Comparison of ENCODE assay signal across 9 cellular contexts in genomic region chr12:13197526-13198141, GRCh38. TPM values are rescaled to one million over a fixed set of nuclear protein-coding genes. Genes with fewer than 3 reads are reported as not detected.
DNase-seq lines count a peak whose midpoint lies in the region; ATAC-seq and TF ChIP-seq lines count a peak whose summit lies in the region.
"Had no signal": no experiment of that assay in that cellular context is flagged by ENCODE, and none has a peak within 500 bp of the region (broad histone marks: within the 10 kb centered on the region; RNA-seq: fewer than 3 reads in every experiment).

No MANE protein-coding gene starts in this region.

- CTCF ChIA-PET in AG04449 (lab: Yijun Ruan, JAX): interaction anchor here (0.6 to 5.6 kb wide), 3 partner anchors 10 to 284 kb away, joined by 3 to 56 read pairs (median 4); no protein-coding TSS in a partner anchor
- CTCF ChIA-PET in naive thymus-derived CD4-positive, alpha-beta T cell (lab: Charles Lee): no interaction called here

- no peak for ATAC-seq in naive thymus-derived CD4-positive, alpha-beta T cell
- ATAC-seq in GM18502 (IDR thresholded peaks at IDR 0.05; ENCODE audit: poor library complexity, unreplicated experiment): no peak
- ATAC-seq: esophagus mucosa had no signal

- H3K9me3 ChIP-seq in naive thymus-derived CD4-positive, alpha-beta T cell (ENCODE audit: control insufficient read depth in 2 of 3, low read length in 3 of 3): no peaks in the 10 kb centered on the region

- H3K4me3 ChIP-seq in AG04449 (ENCODE audit: low read depth, low read length) (peak overlapping the region; percentile 89), dorsolateral prefrontal cortex (peak overlapping the region in 55 of 59 donors; percentile 7 to 67 (median 47))
- H3K4me3 ChIP-seq in naive thymus-derived CD4-positive, alpha-beta T cell (ENCODE audit: low read length): no peak overlapping the region

- POLR2A ChIA-PET in AG04449 (lab: Yijun Ruan, JAX): interaction anchor here (1.0 to 1.9 kb wide), 4 partner anchors 14 to 99 kb away, joined by 3 to 9 read pairs (median 5); no protein-coding TSS in a partner anchor
- POLR2A ChIA-PET in naive thymus-derived CD4-positive, alpha-beta T cell (lab: Charles Lee): interaction anchor here (0.6 kb wide), 1 partner anchor 840 kb away, joined by 3 read pairs; no protein-coding TSS in a partner anchor

- no peaks in the 10 kb centered on the region for H3K36me3 Mint-ChIP-seq in naive thymus-derived CD4-positive, alpha-beta T cell

- TF ChIP-seq CTCF in AG04449 (IDR thresholded peaks at IDR 0.05; ENCODE audit: insufficient read depth, low read length, missing control alignments) (no peak), dorsolateral prefrontal cortex (IDR thresholded peaks at IDR 0.05 in 54 of 56, conservative IDR thresholded peaks at IDR 0.05 in 2 of 56; ENCODE audit: low read depth in 1 of 56, partially characterized antibody in 56 of 56) (no peak)

- peaks cover 0 to 1% (median 0%) of the 10 kb centered on the region in 11 donors for H3K9me3 Mint-ChIP-seq in naive thymus-derived CD4-positive, alpha-beta T cell

- no peaks in the 10 kb centered on the region for H3K27me3 ChIP-seq in dorsolateral prefrontal cortex
- H3K27me3 ChIP-seq in naive thymus-derived CD4-positive, alpha-beta T cell (ENCODE audit: control insufficient read depth in 2 of 2, insufficient read depth in 2 of 2, low read length in 2 of 2): no peaks in the 10 kb centered on the region

- peaks cover 19 to 38% (median 22%) of the 10 kb centered on the region in 7 donors for H3K4me1 Mint-ChIP-seq in naive thymus-derived CD4-positive, alpha-beta T cell

- peak overlapping the region in 7 of 10 donors; percentile 69 to 91 (median 85) for H3K4me3 Mint-ChIP-seq in naive thymus-derived CD4-positive, alpha-beta T cell

- H3K27ac ChIP-seq in dorsolateral prefrontal cortex: peak overlapping the region in 12 of 59 donors; percentile 9 to 91 (median 87)
- no peak overlapping the region for H3K27ac ChIP-seq in naive thymus-derived CD4-positive, alpha-beta T cell (ENCODE audit: low read depth, low read length)

- peaks cover 8 to 11% of the 10 kb centered on the region in 2 donors for H3K4me1 ChIP-seq in naive thymus-derived CD4-positive, alpha-beta T cell (ENCODE audit: control insufficient read depth in 2 of 2, insufficient read depth in 2 of 2, low read length in 2 of 2)

- intact Hi-C loops in dorsolateral prefrontal cortex (cut with DNase I): no loop called here
- intact Hi-C loops in naive thymus-derived CD4-positive, alpha-beta T cell (cut with micrococcal nuclease): no loop called here

- H3K27ac Mint-ChIP-seq in naive thymus-derived CD4-positive, alpha-beta T cell: peak overlapping the region in 3 of 9 donors; percentile 47 to 83 (median 50)

- H3K36me3 ChIP-seq in naive thymus-derived CD4-positive, alpha-beta T cell (ENCODE audit: control insufficient read depth in 2 of 3, insufficient read depth in 3 of 3, low read length in 3 of 3): no peaks in the 10 kb centered on the region

- H3K27me3 Mint-ChIP-seq in naive thymus-derived CD4-positive, alpha-beta T cell: peaks cover 0 to 36% (median 4%) of the 10 kb centered on the region in 5 donors

- no peak for DNase-seq in AG04449 (ENCODE audit: low read depth, low spot score)
- DNase-seq in LHCN-M2 (ENCODE audit: low read depth): peak; percentile 72
- DNase-seq in dorsolateral prefrontal cortex: no peak
- no peak for DNase-seq in naive thymus-derived CD4-positive, alpha-beta T cell
- DNase-seq in SIG-M5 (lab: John Stamatoyannopoulos, UW): no peak
- no peak for DNase-seq in NCI-H2171 (lab: John Stamatoyannopoulos, UW)
- DNase-seq in foreskin melanocyte: no peak

RNA-seq across cellular contexts. Expression of gene EMP1, which starts 1.1 kb away (rescaled TPM):
- total RNA-seq in LHCN-M2 (2014; rRNA removed): 590 and 679 TPM in 2 replicates
- polyA plus RNA-seq in LHCN-M2 (2012): 194 TPM
- total RNA-seq in dorsolateral prefrontal cortex: 100 to 1,000 TPM in 8 of 120 experiments, 10 to 100 TPM in 109, 1 to 10 TPM in 3; 6.7 to 201 (median 32.3) TPM
- total RNA-seq in naive thymus-derived CD4-positive, alpha-beta T cell: 10 to 100 TPM in 2 of 5 experiments, 1 to 10 TPM in 3; 3.4 to 40.1 (median 4.4) TPM
- polyA plus RNA-seq in naive thymus-derived CD4-positive, alpha-beta T cell: under 1 TPM in 1 of 2 donors, not detected in 1; 0.37 TPM
